1 cellular context compared by ENCODE assay signal in genomic region chr17:49887744-49888360, GRCh38.
TF ChIP-seq lines count a peak whose summit lies in the region.

No MANE protein-coding gene starts in this region.

TF ChIP-seq in HCT116, 20 proteins besides CTCF, POLR2A, EP300 and RAD21 (continued from another document):
- TF ChIP-seq REST (IDR thresholded peaks at IDR 0.05; ENCODE audit: low read depth) (no peak), ZBTB33 (IDR thresholded peaks at IDR 0.05; ENCODE audit: extremely low read depth, insufficient replicate concordance, low read length) (no peak), ELF1 (IDR thresholded peaks at IDR 0.05; ENCODE audit: borderline replicate concordance, low read depth) (no peak), JUND (IDR thresholded peaks at IDR 0.05) (no peak)
